In genomic region chr4:95548738-95549245, GRCh38 we compare ENCODE assay signal across 8 cellular contexts. TPM values are rescaled to one million over a fixed set of nuclear protein-coding genes. Genes with fewer than 3 reads are reported as not detected.
DNase-seq lines count a peak whose midpoint lies in the region; ATAC-seq and TF ChIP-seq lines count a peak whose summit lies in the region.

TSS of gene UNC5C (minus strand) at chr4:95548973.

- WGBS in suprapubic skin: 1% methylated on average over 13 of the region's 37 CpGs

- no peak within 1 kb of the TSS for H3K27ac ChIP-seq in effector memory CD4-positive, alpha-beta T cell (ENCODE audit: insufficient read depth, low read length, poor library complexity, severe bottlenecking)
- peak within 1 kb of the TSS; percentile 52 for H3K27ac ChIP-seq in suprapubic skin

- no peak within 1 kb of the TSS for H3K27ac Mint-ChIP-seq in memory B cell

- H3K4me3 ChIP-seq in effector memory CD4-positive, alpha-beta T cell (ENCODE audit: insufficient read depth, low read depth, low read length, poor library complexity, severe bottlenecking): peak within 1 kb of the TSS; percentile 25
- H3K4me3 ChIP-seq in suprapubic skin: peak within 1 kb of the TSS; percentile 55

- DNase-seq in DMS53 (lab: John Stamatoyannopoulos, UW) (peak; percentile 54), DMS53 treated with DMSO at 0.1 percent for 48 hours (lab: John Stamatoyannopoulos, UW; ENCODE audit: unreplicated experiment) (no peak), RPMI7951 (ENCODE audit: low read depth) (peak; percentile 3), memory B cell (ENCODE audit: low spot score in 2 of 2) (no peak), suprapubic skin (ENCODE audit: low spot score in 2 of 2) (peak in 1 of 2 donors; percentile 75)
- no peak for DNase-seq in effector memory CD4-positive, alpha-beta T cell

- TF ChIP-seq CTCF in suprapubic skin (IDR thresholded peaks at IDR 0.05): no peak

- H3K4me1 ChIP-seq in effector memory CD4-positive, alpha-beta T cell (ENCODE audit: control insufficient read depth, insufficient read depth, low read length, poor library complexity, severe bottlenecking): no peaks in the 10 kb centered on the region
- peaks cover 27% of the 10 kb centered on the region for H3K4me1 ChIP-seq in suprapubic skin

- H3K4me1 Mint-ChIP-seq in memory B cell: peaks cover 2% of the 10 kb centered on the region

- no peaks in the 10 kb centered on the region for H3K9me3 ChIP-seq in effector memory CD4-positive, alpha-beta T cell (ENCODE audit: control insufficient read depth, low read length)
- no peaks in the 10 kb centered on the region for H3K9me3 ChIP-seq in suprapubic skin

- no peaks in the 10 kb centered on the region for H3K9me3 Mint-ChIP-seq in memory B cell

- no peaks in the 10 kb centered on the region for H3K36me3 ChIP-seq in effector memory CD4-positive, alpha-beta T cell (ENCODE audit: control insufficient read depth, insufficient read depth, low read length)
- no peaks in the 10 kb centered on the region for H3K36me3 ChIP-seq in suprapubic skin

- ATAC-seq in memory B cell (ENCODE audit: low read depth): no peak
- ATAC-seq in HG02798 (IDR thresholded peaks at IDR 0.05; ENCODE audit: poor library complexity, unreplicated experiment): no peak
- no peak for ATAC-seq in GM19397 (IDR thresholded peaks at IDR 0.05; ENCODE audit: unreplicated experiment)

- peaks cover 5% of the 10 kb centered on the region for H3K27me3 Mint-ChIP-seq in memory B cell

- no peak for TF ChIP-seq POLR2A in suprapubic skin (IDR thresholded peaks at IDR 0.05)

- H3K27me3 ChIP-seq in effector memory CD4-positive, alpha-beta T cell (replicated peaks; ENCODE audit: control insufficient read depth, insufficient read depth, low read length, poor library complexity, severe bottlenecking): peaks cover 12% of the 10 kb centered on the region
- H3K27me3 ChIP-seq in suprapubic skin: peaks cover 49% of the 10 kb centered on the region

- no peaks in the 10 kb centered on the region for H3K36me3 Mint-ChIP-seq in memory B cell

- peak within 1 kb of the TSS; percentile 28 for H3K4me3 Mint-ChIP-seq in memory B cell

- TF ChIP-seq EP300 in suprapubic skin (IDR thresholded peaks at IDR 0.05): no peak

RNA-seq across cellular contexts. Expression of gene UNC5C, which starts in this region (rescaled TPM):
- 0.48 TPM in 1 of 2 replicates, not detected in the other for total RNA-seq in RPMI7951 (2014; rRNA removed; shearing (Covaris generic))
- total RNA-seq in suprapubic skin: 1 to 10 TPM in 3 of 4 donors, under 1 TPM in 1; 0.98 to 2.3 (median 1.2) TPM

Comparison
In these comparisons a context has a peak if more than half of its experiments do, and no peak if none do; other contexts are left out.
1. Peak in DNase-seq in RPMI7951; RNA of the gene not detected or under 1 TPM.